Comparison of ENCODE assay signal across 8 cellular contexts in genomic region chr9:91426123-91426745, GRCh38. TPM values are rescaled to one million over a fixed set of nuclear protein-coding genes. Genes with fewer than 3 reads are reported as not detected.
DNase-seq lines count a peak whose midpoint lies in the region; ATAC-seq and TF ChIP-seq lines count a peak whose summit lies in the region.

No MANE protein-coding gene starts in this region.

- no peak for ATAC-seq in activated naive CD4-positive, alpha-beta T cell treated with anti-CD3 and anti-CD28 coated beads, Interleukin-2, amount 50 U/mL, for 72 hours

- H3K36me3 ChIP-seq in Loucy (ENCODE audit: insufficient read depth, low read length): no peaks in the 10 kb centered on the region

- H3K4me2 ChIP-seq in Loucy (ENCODE audit: low read depth, low read length, poor library complexity, severe bottlenecking): peak overlapping the region; percentile 96

- no peaks in the 10 kb centered on the region for H3K27me3 ChIP-seq in Loucy (ENCODE audit: insufficient read depth, low read length, poor library complexity, severe bottlenecking)

- H3K4me1 ChIP-seq in Loucy (ENCODE audit: insufficient read depth, low read length, poor library complexity, severe bottlenecking): peaks cover 30% of the 10 kb centered on the region

- no peak overlapping the region for H3K9ac ChIP-seq in Loucy (ENCODE audit: low read depth, low read length, poor library complexity, severe bottlenecking)

- no peak overlapping the region for H2AFZ ChIP-seq in Loucy (ENCODE audit: low read length)

- H3K36me3 Mint-ChIP-seq in activated CD4-positive, alpha-beta T cell treated with anti-CD3 and anti-CD28 coated beads, Interleukin-2, amount 10 ng/mL, durations not matched to agents 7 days and 5 days (ENCODE audit: low read depth): no peaks in the 10 kb centered on the region
- H3K36me3 Mint-ChIP-seq in activated T-helper 1 cell treated with anti-CD3 and anti-CD28 coated beads, Interleukin-12 subunit alpha, Interleukin-12 subunit beta, Interleukin-2, Interleukin-4 antibody, amounts not matched to agents 30 ng/mL and 10 ng/mL and 1 ng/mL, durations not matched to agents 14 hours and 24 hours and 36 hours (ENCODE audit: low read depth): peaks cover 10% of the 10 kb centered on the region
- H3K36me3 Mint-ChIP-seq in activated naive CD4-positive, alpha-beta T cell treated with anti-CD3 and anti-CD28 coated beads, Interleukin-2, amount 50 U/mL, for 72 hours: peaks cover 23 to 30% of the 10 kb centered on the region in 2 donors

- no peaks in the 10 kb centered on the region for H3F3A ChIP-seq in Loucy (ENCODE audit: low read depth)

- peak; percentile 33 for DNase-seq in activated CD4-positive, alpha-beta T cell treated with anti-CD3 and anti-CD28 coated beads, Interleukin-2, amount 10 ng/mL, durations not matched to agents 7 days and 5 days
- DNase-seq in activated CD4-positive, alpha-beta T cell treated with anti-CD3 and anti-CD28 coated beads, Interleukin-2, amount 50 U/mL, for 48 hours: no peak
- no peak for DNase-seq in activated T-helper 1 cell treated with anti-CD3 and anti-CD28 coated beads, Interleukin-12 subunit alpha, Interleukin-12 subunit beta, Interleukin-2, Interleukin-4 antibody, amounts not matched to agents 30 ng/mL and 10 ng/mL and 1 ng/mL, durations not matched to agents 14 hours and 24 hours and 36 hours (ENCODE audit: low spot score)
- DNase-seq in kidney tubule cell (ENCODE audit: low spot score): peak; percentile 83
- no peak for DNase-seq in putamen (ENCODE audit: low spot score)
- DNase-seq in nucleus accumbens (lab: John Stamatoyannopoulos, UW): no peak
- DNase-seq in activated naive CD4-positive, alpha-beta T cell treated with anti-CD3 and anti-CD28 coated beads, Interleukin-2, amount 50 U/mL, for 72 hours (ENCODE audit: low spot score in 2 of 2): no peak

- no peaks in the 10 kb centered on the region for H3K9me3 Mint-ChIP-seq in activated CD4-positive, alpha-beta T cell treated with anti-CD3 and anti-CD28 coated beads, Interleukin-2, amount 10 ng/mL, durations not matched to agents 7 days and 5 days
- H3K9me3 Mint-ChIP-seq in activated T-helper 1 cell treated with anti-CD3 and anti-CD28 coated beads, Interleukin-12 subunit alpha, Interleukin-12 subunit beta, Interleukin-2, Interleukin-4 antibody, amounts not matched to agents 30 ng/mL and 10 ng/mL and 1 ng/mL, durations not matched to agents 14 hours and 24 hours and 36 hours: no peaks in the 10 kb centered on the region
- no peaks in the 10 kb centered on the region for H3K9me3 Mint-ChIP-seq in activated naive CD4-positive, alpha-beta T cell treated with anti-CD3 and anti-CD28 coated beads, Interleukin-2, amount 50 U/mL, for 72 hours

- H3K4me3 Mint-ChIP-seq in activated CD4-positive, alpha-beta T cell treated with anti-CD3 and anti-CD28 coated beads, Interleukin-2, amount 10 ng/mL, durations not matched to agents 7 days and 5 days: no peak overlapping the region
- H3K4me3 Mint-ChIP-seq in activated T-helper 1 cell treated with anti-CD3 and anti-CD28 coated beads, Interleukin-12 subunit alpha, Interleukin-12 subunit beta, Interleukin-2, Interleukin-4 antibody, amounts not matched to agents 30 ng/mL and 10 ng/mL and 1 ng/mL, durations not matched to agents 14 hours and 24 hours and 36 hours: peak overlapping the region; percentile 84

- no peaks in the 10 kb centered on the region for H3K9me3 ChIP-seq in Loucy (ENCODE audit: insufficient read depth, low read depth, low read length)

- no peak overlapping the region for H3K27ac Mint-ChIP-seq in activated CD4-positive, alpha-beta T cell treated with anti-CD3 and anti-CD28 coated beads, Interleukin-2, amount 10 ng/mL, durations not matched to agents 7 days and 5 days
- H3K27ac Mint-ChIP-seq in activated T-helper 1 cell treated with anti-CD3 and anti-CD28 coated beads, Interleukin-12 subunit alpha, Interleukin-12 subunit beta, Interleukin-2, Interleukin-4 antibody, amounts not matched to agents 30 ng/mL and 10 ng/mL and 1 ng/mL, durations not matched to agents 14 hours and 24 hours and 36 hours: peak overlapping the region; percentile 89
- H3K27ac Mint-ChIP-seq in activated naive CD4-positive, alpha-beta T cell treated with anti-CD3 and anti-CD28 coated beads, Interleukin-2, amount 50 U/mL, for 72 hours: peak overlapping the region in 1 of 2 donors; percentile 97

- no peaks in the 10 kb centered on the region for H3K9me2 ChIP-seq in Loucy (replicated peaks; ENCODE audit: low read depth, low read length)

- H3K4me1 Mint-ChIP-seq in activated CD4-positive, alpha-beta T cell treated with anti-CD3 and anti-CD28 coated beads, Interleukin-2, amount 10 ng/mL, durations not matched to agents 7 days and 5 days: peaks cover 37% of the 10 kb centered on the region
- H3K4me1 Mint-ChIP-seq in activated T-helper 1 cell treated with anti-CD3 and anti-CD28 coated beads, Interleukin-12 subunit alpha, Interleukin-12 subunit beta, Interleukin-2, Interleukin-4 antibody, amounts not matched to agents 30 ng/mL and 10 ng/mL and 1 ng/mL, durations not matched to agents 14 hours and 24 hours and 36 hours (ENCODE audit: low read depth): peaks cover 43% of the 10 kb centered on the region

- intact Hi-C loops in activated T-helper 1 cell treated with anti-CD3 and anti-CD28 coated beads, Interleukin-12 subunit alpha, Interleukin-12 subunit beta, Interleukin-2, Interleukin-4 antibody, amounts not matched to agents 30 ng/mL and 10 ng/mL and 1 ng/mL, durations not matched to agents 14 hours and 24 hours and 36 hours (cut with micrococcal nuclease): loop anchor here (5.0 to 10.0 kb wide), 4 partner anchors 256 to 2001 kb away; no protein-coding TSS in a partner anchor

- H3K27me3 Mint-ChIP-seq in activated CD4-positive, alpha-beta T cell treated with anti-CD3 and anti-CD28 coated beads, Interleukin-2, amount 10 ng/mL, durations not matched to agents 7 days and 5 days: peaks cover 6% of the 10 kb centered on the region
- H3K27me3 Mint-ChIP-seq in activated T-helper 1 cell treated with anti-CD3 and anti-CD28 coated beads, Interleukin-12 subunit alpha, Interleukin-12 subunit beta, Interleukin-2, Interleukin-4 antibody, amounts not matched to agents 30 ng/mL and 10 ng/mL and 1 ng/mL, durations not matched to agents 14 hours and 24 hours and 36 hours (ENCODE audit: insufficient read depth): peaks cover 1% of the 10 kb centered on the region

- POLR2A ChIA-PET in activated CD4-positive, alpha-beta T cell treated with anti-CD3 and anti-CD28 coated beads, Interleukin-2, amount 10 ng/mL, durations not matched to agents 7 days and 5 days (lab: Charles Lee): interaction anchor here (0.7 to 1.0 kb wide), 2 partner anchors 233 to 262 kb away, joined by 3 read pairs; no protein-coding TSS in a partner anchor

- H3K79me2 ChIP-seq in Loucy (ENCODE audit: insufficient read depth, low read length): peaks cover 31% of the 10 kb centered on the region

- CTCF ChIA-PET in activated CD4-positive, alpha-beta T cell treated with anti-CD3 and anti-CD28 coated beads, Interleukin-2, amount 10 ng/mL, durations not matched to agents 7 days and 5 days (lab: Charles Lee): interaction anchor here (0.6 to 3.3 kb wide), 25 partner anchors 10 to 517 kb away, joined by 3 to 43 read pairs (median 3); no protein-coding TSS in a partner anchor

- H4K20me1 ChIP-seq in Loucy (ENCODE audit: insufficient read depth, low read length, poor library complexity, severe bottlenecking): peaks cover 19% of the 10 kb centered on the region

- TF ChIP-seq CTCF in Loucy (conservative IDR thresholded peaks at IDR 0.05; ENCODE audit: low read length): peak; percentile 83

- peak overlapping the region; percentile 79 for H3K4me3 ChIP-seq in Loucy (ENCODE audit: low read length, poor library complexity, severe bottlenecking)

RNA-seq across cellular contexts. Expression of gene NFIL3, which starts 2.6 kb away (rescaled TPM):
- total RNA-seq in activated CD4-positive, alpha-beta T cell treated with anti-CD3 and anti-CD28 coated beads, Interleukin-2, amount 10 ng/mL, durations not matched to agents 7 days and 5 days: 10 to 100 TPM; 31.5 to 33.6 TPM
- total RNA-seq in activated T-helper 1 cell treated with anti-CD3 and anti-CD28 coated beads, Interleukin-12 subunit alpha, Interleukin-12 subunit beta, Interleukin-2, Interleukin-4 antibody, amounts not matched to agents 30 ng/mL and 10 ng/mL and 1 ng/mL, durations not matched to agents 14 hours and 24 hours and 36 hours: 124 TPM in 2 replicates
- 100 to 1,000 TPM in 1 of 2 donors, 10 to 100 TPM in 1; 48.8 to 120 TPM for total RNA-seq in activated naive CD4-positive, alpha-beta T cell treated with anti-CD3 and anti-CD28 coated beads, Interleukin-2, amount 50 U/mL, for 72 hours

Comparison
In these comparisons a context has a peak if more than half of its experiments do, and no peak if none do; other contexts are left out.
1. DNase-seq: peak in activated CD4-positive, alpha-beta T cell treated with anti-CD3 and anti-CD28 coated beads, Interleukin-2, amount 10 ng/mL, durations not matched to agents 7 days and 5 days (single experiment) and kidney tubule cell (single experiment); none in activated CD4-positive, alpha-beta T cell treated with anti-CD3 and anti-CD28 coated beads, Interleukin-2, amount 50 U/mL, for 48 hours (0 of 2), activated T-helper 1 cell treated with anti-CD3 and anti-CD28 coated beads, Interleukin-12 subunit alpha, Interleukin-12 subunit beta, Interleukin-2, Interleukin-4 antibody, amounts not matched to agents 30 ng/mL and 10 ng/mL and 1 ng/mL, durations not matched to agents 14 hours and 24 hours and 36 hours (single experiment), putamen (single experiment), nucleus accumbens (0 of 56) and activated naive CD4-positive, alpha-beta T cell treated with anti-CD3 and anti-CD28 coated beads, Interleukin-2, amount 50 U/mL, for 72 hours (0 of 2).